Comparison of ENCODE assay signal across 11 cellular contexts in the genomic region with DNA sequence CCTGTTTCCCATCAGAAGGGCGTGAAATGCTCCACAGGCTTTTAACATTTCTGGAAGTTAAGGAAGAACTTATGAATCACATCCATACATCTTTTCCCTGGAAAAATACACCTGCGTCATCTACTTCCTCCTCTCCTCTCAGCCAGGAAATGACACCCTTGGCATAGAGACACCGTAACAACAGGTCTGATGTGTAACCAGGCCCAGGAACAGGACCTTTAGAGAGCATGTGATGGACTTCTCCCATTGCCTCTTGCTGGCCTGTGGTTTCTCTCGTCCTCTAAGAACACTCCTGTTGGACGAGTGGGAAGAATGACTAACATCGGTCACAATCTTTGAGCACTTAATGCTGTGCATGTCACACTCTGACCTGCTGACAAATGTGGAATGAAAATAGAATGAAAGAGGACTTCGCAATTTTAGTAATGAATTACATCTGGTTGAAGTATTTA. TPM values are rescaled to one million over a fixed set of nuclear protein-coding genes. Genes with fewer than 3 reads are reported as not detected.
DNase-seq lines count a peak whose midpoint lies in the region; ATAC-seq and TF ChIP-seq lines count a peak whose summit lies in the region.
"Had no signal": no experiment of that assay in that cellular context is flagged by ENCODE, and none has a peak within 500 bp of the region (broad histone marks: within the 10 kb centered on the region; RNA-seq: fewer than 3 reads in every experiment).

No MANE protein-coding gene starts in this region.

- no peak overlapping the region for H3K27ac ChIP-seq in lower lobe of right lung
- peak overlapping the region; percentile 44 for H3K27ac ChIP-seq in vagina
- H3K27ac ChIP-seq: PC-9 had no signal

- ATAC-seq in Right ventricle myocardium inferior: peak; percentile 88
- peak; percentile 72 to 87 for ATAC-seq in lower lobe of right lung

- H3K27me3 ChIP-seq in lower lobe of right lung (ENCODE audit: low read depth) (no peaks in the 10 kb centered on the region), vagina (no peaks in the 10 kb centered on the region)

- no peak for TF ChIP-seq POLR2A in vagina (IDR thresholded peaks at IDR 0.05)

- H3K9me3 ChIP-seq in lower lobe of right lung (no peaks in the 10 kb centered on the region), vagina (no peaks in the 10 kb centered on the region)

- H3K4me3 ChIP-seq in epithelial cell of esophagus (ENCODE audit: low read length): no peak overlapping the region
- H3K4me3 ChIP-seq in lower lobe of right lung: no peak overlapping the region
- no peak overlapping the region for H3K4me3 ChIP-seq in vagina
- H3K4me3 ChIP-seq: PC-9 had no signal

- DNase-seq in Right ventricle myocardium inferior (ENCODE audit: missing footprints) (no peak), cardiac septum (ENCODE audit: low spot score) (no peak), epithelial cell of esophagus (ENCODE audit: low read depth) (peak; percentile 47), lower lobe of right lung (no peak), vagina (ENCODE audit: extremely low spot score in 2 of 2) (no peak), NCI-H82 treated with DMSO at 0.1 percent for 48 hours (lab: John Stamatoyannopoulos, UW; ENCODE audit: unreplicated experiment) (no peak)
- DNase-seq in stimulated activated naive CD4-positive, alpha-beta T cell treated with Interleukin-2 at 50 U/mL for 16 hours (lab: John Stamatoyannopoulos, UW): no peak
- DNase-seq in activated effector memory CD4-positive, alpha-beta T cell treated with Interleukin-2 at 50 U/mL for 16 hours: no peak
- DNase-seq: 8988T, activated T-cell treated with anti-CD3 and anti-CD28 coated beads for 4 hours, PC-9 had no signal

- no peaks in the 10 kb centered on the region for H3K36me3 ChIP-seq in lower lobe of right lung
- H3K36me3 ChIP-seq in vagina: no peaks in the 10 kb centered on the region

- TF ChIP-seq CTCF in epithelial cell of esophagus (IDR thresholded peaks at IDR 0.05; ENCODE audit: insufficient read depth, low read depth, low read length, missing control alignments) (no peak), lower lobe of right lung (IDR thresholded peaks at IDR 0.05) (no peak), vagina (IDR thresholded peaks at IDR 0.05) (no peak)

- no peaks in the 10 kb centered on the region for H3K4me1 ChIP-seq in lower lobe of right lung
- H3K4me1 ChIP-seq in vagina: no peaks in the 10 kb centered on the region

- intact Hi-C loops in Right ventricle myocardium inferior (cut with DNase I): no loop called here
- intact Hi-C loops in cardiac septum (cut with DNase I): no loop called here
- intact Hi-C loops in lower lobe of right lung (cut with DNase I): no loop called here
- intact Hi-C loops in vagina (cut with DNase I): no loop called here

RNA-seq across cellular contexts. Expression of a gene that starts 28.5 kb away (rescaled TPM):
- 143 TPM for total RNA-seq in Right ventricle myocardium inferior
- 135 TPM for total RNA-seq in cardiac septum
- total RNA-seq in lower lobe of right lung: 275 TPM
- total RNA-seq in vagina: 132 TPM
